Comparison of ENCODE assay signal across 8 cellular contexts in genomic region chr3:111859974-111860859, GRCh38. TPM values are rescaled to one million over a fixed set of nuclear protein-coding genes. Genes with fewer than 3 reads are reported as not detected.
DNase-seq lines count a peak whose midpoint lies in the region; ATAC-seq lines count a peak whose summit lies in the region.

No MANE protein-coding gene starts in this region.

- H3K4me3 ChIP-seq in BLaER1 treated with 17β-estradiol and CSF1 and Interleukin-3, amounts not matched to agents 10 nM and 100 nM: peak overlapping the region; percentile 60 to 79 (median 73)
- peak overlapping the region; percentile 84 for H3K4me3 ChIP-seq in effector memory CD4-positive, alpha-beta T cell (ENCODE audit: insufficient read depth, low read depth, low read length, poor library complexity, severe bottlenecking)

- CTCF ChIA-PET in activated CD4-positive, alpha-beta memory T cell treated with anti-CD3 and anti-CD28 coated beads for 36 hours (lab: Charles Lee): interaction anchor here (0.6 to 4.1 kb wide), 16 partner anchors 12 to 282 kb away, joined by 3 to 43 read pairs (median 4); partner anchors contain the start of gene ABHD10

- H3K27me3 Mint-ChIP-seq in activated CD4-positive, alpha-beta memory T cell treated with anti-CD3 and anti-CD28 coated beads for 36 hours: peaks cover 7% of the 10 kb centered on the region

- no peaks in the 10 kb centered on the region for H3K9me3 ChIP-seq in BLaER1 treated with 17β-estradiol and CSF1 and Interleukin-3, amounts not matched to agents 10 nM and 100 nM (replicated peaks in 1 of 11)
- no peaks in the 10 kb centered on the region for H3K9me3 ChIP-seq in effector memory CD4-positive, alpha-beta T cell (ENCODE audit: control insufficient read depth, low read length)

- H4K20me1 ChIP-seq in BLaER1 treated with 17β-estradiol and CSF1 and Interleukin-3, amounts not matched to agents 10 nM and 100 nM: no peaks in the 10 kb centered on the region

- H3K27ac ChIP-seq in BLaER1 treated with 17β-estradiol and CSF1 and Interleukin-3, amounts not matched to agents 10 nM and 100 nM: peak overlapping the region in 8 of 11 experiments; percentile 31 to 80 (median 76); a peak in 16 of 22 replicates
- peak overlapping the region; percentile 76 for H3K27ac ChIP-seq in effector memory CD4-positive, alpha-beta T cell (ENCODE audit: insufficient read depth, low read length, poor library complexity, severe bottlenecking)

- no peaks in the 10 kb centered on the region for H3K36me3 ChIP-seq in BLaER1 treated with 17β-estradiol and CSF1 and Interleukin-3, amounts not matched to agents 10 nM and 100 nM
- no peaks in the 10 kb centered on the region for H3K36me3 ChIP-seq in effector memory CD4-positive, alpha-beta T cell (ENCODE audit: control insufficient read depth, insufficient read depth, low read length)

- DNase-seq in GM19240 (ENCODE audit: insufficient read length, low spot score) (peak; percentile 64), NCI-H526 treated with DMSO at 0.1 percent for 48 hours (lab: John Stamatoyannopoulos, UW) (peak; percentile 34), medulla oblongata (ENCODE audit: extremely low spot score) (peak; percentile 68)
- DNase-seq in activated CD4-positive, alpha-beta memory T cell treated with anti-CD3 and anti-CD28 coated beads for 36 hours: peak; percentile 71
- DNase-seq in effector memory CD4-positive, alpha-beta T cell: peak; percentile 36 to 55 (median 43)
- DNase-seq in stimulated activated CD8-positive, alpha-beta memory T cell treated with anti-CD3 and anti-CD28 coated beads, Interleukin-15, amount 100 ng/mL, for 1 hour (ENCODE audit: low read depth): peak; percentile 10

- no peaks in the 10 kb centered on the region for H3K36me3 Mint-ChIP-seq in activated CD4-positive, alpha-beta memory T cell treated with anti-CD3 and anti-CD28 coated beads for 36 hours

- no peak overlapping the region for H3K27ac Mint-ChIP-seq in activated CD4-positive, alpha-beta memory T cell treated with anti-CD3 and anti-CD28 coated beads for 36 hours

- peak overlapping the region; percentile 57 to 87 (median 77); a peak in 21 of 22 replicates for H3K9ac ChIP-seq in BLaER1 treated with 17β-estradiol and CSF1 and Interleukin-3, amounts not matched to agents 10 nM and 100 nM

- H3K4me2 ChIP-seq in BLaER1 treated with 17β-estradiol and CSF1 and Interleukin-3, amounts not matched to agents 10 nM and 100 nM: peak overlapping the region; percentile 82 to 99 (median 96)

- no peaks in the 10 kb centered on the region for H3K9me3 Mint-ChIP-seq in activated CD4-positive, alpha-beta memory T cell treated with anti-CD3 and anti-CD28 coated beads for 36 hours

- H3K4me3 Mint-ChIP-seq in activated CD4-positive, alpha-beta memory T cell treated with anti-CD3 and anti-CD28 coated beads for 36 hours: peak overlapping the region; percentile 79

- intact Hi-C loops in activated CD4-positive, alpha-beta memory T cell treated with anti-CD3 and anti-CD28 coated beads for 36 hours (cut with micrococcal nuclease): loop anchor here (1.0 to 10.0 kb wide), 5 partner anchors 98 to 191 kb away; no protein-coding TSS in a partner anchor

- peaks cover 6 to 55% (median 44%) of the 10 kb centered on the region in 10 experiments; a peak in 19 of 20 replicates for H3K4me1 ChIP-seq in BLaER1 treated with 17β-estradiol and CSF1 and Interleukin-3, amounts not matched to agents 10 nM and 100 nM
- peaks cover 7% of the 10 kb centered on the region for H3K4me1 ChIP-seq in effector memory CD4-positive, alpha-beta T cell (ENCODE audit: control insufficient read depth, insufficient read depth, low read length, poor library complexity, severe bottlenecking)

- POLR2A ChIA-PET in activated CD4-positive, alpha-beta memory T cell treated with anti-CD3 and anti-CD28 coated beads for 36 hours (lab: Charles Lee): interaction anchor here (1.2 to 1.5 kb wide), 2 partner anchors 99 to 119 kb away, joined by 4 to 8 read pairs; partner anchors contain the start of gene ABHD10

- ATAC-seq in HG03378 (IDR thresholded peaks at IDR 0.05; ENCODE audit: unreplicated experiment): peak; percentile 96

- peaks cover 0 to 43% (median 0%) of the 10 kb centered on the region in 11 experiments; a peak in 7 of 22 replicates for H3K27me3 ChIP-seq in BLaER1 treated with 17β-estradiol and CSF1 and Interleukin-3, amounts not matched to agents 10 nM and 100 nM
- H3K27me3 ChIP-seq in effector memory CD4-positive, alpha-beta T cell (replicated peaks; ENCODE audit: control insufficient read depth, insufficient read depth, low read length, poor library complexity, severe bottlenecking): no peaks in the 10 kb centered on the region

- H3K4me1 Mint-ChIP-seq in activated CD4-positive, alpha-beta memory T cell treated with anti-CD3 and anti-CD28 coated beads for 36 hours (ENCODE audit: low read depth): peaks cover 13% of the 10 kb centered on the region

RNA-seq across cellular contexts. Expression of gene PHLDB2, which starts 1.2 kb away (rescaled TPM):
- total RNA-seq in activated CD4-positive, alpha-beta memory T cell treated with anti-CD3 and anti-CD28 coated beads for 36 hours: 1 to 10 TPM; 2.1 TPM

Comparison
In these comparisons a context has a peak if more than half of its experiments do, and no peak if none do; other contexts are left out.
1. Peak in every context shown above with its lines: DNase-seq, ATAC-seq, H3K4me3 ChIP-seq and H3K27ac ChIP-seq.
2. DNase-seq: peak in every context shown above with its lines; median percentile 71 in activated CD4-positive, alpha-beta memory T cell treated with anti-CD3 and anti-CD28 coated beads for 36 hours; 68 in medulla oblongata; 64 in GM19240; 43 in effector memory CD4-positive, alpha-beta T cell; 34 in NCI-H526 treated with DMSO at 0.1 percent for 48 hours; 10 in stimulated activated CD8-positive, alpha-beta memory T cell treated with anti-CD3 and anti-CD28 coated beads, Interleukin-15, amount 100 ng/mL, for 1 hour.